ENCODE assay signal across 21 cellular contexts in the genomic region with DNA sequence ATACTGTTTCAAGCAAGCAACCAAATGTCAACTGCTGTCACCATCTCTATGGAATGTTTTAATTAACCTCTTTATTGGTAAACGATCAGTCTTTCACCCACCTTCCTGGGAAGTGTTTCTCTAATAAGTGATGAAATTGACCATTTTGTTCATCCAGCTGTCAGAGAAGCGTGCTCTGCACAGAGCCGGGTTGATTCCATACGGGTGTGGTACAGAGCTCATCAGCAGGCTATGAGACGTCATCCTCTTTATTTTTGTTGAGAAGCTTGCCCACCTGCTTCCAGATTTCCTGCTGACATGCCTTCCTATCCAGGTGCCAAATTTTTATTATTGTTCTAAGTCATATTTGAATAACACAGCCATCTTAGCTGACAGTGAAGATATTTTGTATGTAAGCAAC.
DNase-seq lines count a peak whose midpoint lies in the region; ATAC-seq and TF ChIP-seq lines count a peak whose summit lies in the region.
"Had no signal": no experiment of that assay in that cellular context is flagged by ENCODE, and none has a peak within 500 bp of the region (broad histone marks: within the 10 kb centered on the region; RNA-seq: fewer than 3 reads in every experiment).

No MANE protein-coding gene starts in this region.

- no peak overlapping the region for H3K4me3 ChIP-seq in RWPE2 (ENCODE audit: severe bottlenecking)
- H3K4me3 ChIP-seq: BLaER1, GM12878 had no signal

- TF ChIP-seq CTCF in RWPE2 (IDR thresholded peaks at IDR 0.05; ENCODE audit: poor library complexity, severe bottlenecking) (no peak), foreskin keratinocyte (conservative IDR thresholded peaks at IDR 0.05) (no peak)

- no peaks in the 10 kb centered on the region for H3K9me3 ChIP-seq in RWPE2 (ENCODE audit: severe bottlenecking)
- H3K9me3 ChIP-seq: BE2C, BLaER1 had no signal

- in situ Hi-C loops in Caki2 (cut with HindIII; ENCODE audit: low pct_unique_long_range_greater_than_20kb, low sequenced_read_pairs): no loop called here

- H3K27ac ChIP-seq in RWPE2 (ENCODE audit: poor library complexity, severe bottlenecking) (peak overlapping the region; percentile 59), foreskin keratinocyte (peak overlapping the region; percentile 64)
- H3K27ac ChIP-seq: BLaER1 had no signal

- H3K36me3 ChIP-seq in RWPE2 (ENCODE audit: low read depth): no peaks in the 10 kb centered on the region
- H3K36me3 ChIP-seq: BE2C, BLaER1 had no signal

- H3K27me3 ChIP-seq in RWPE2 (ENCODE audit: insufficient read depth, poor library complexity, severe bottlenecking) (no peaks in the 10 kb centered on the region), foreskin keratinocyte (no peaks in the 10 kb centered on the region)
- H3K27me3 ChIP-seq: BE2C, BLaER1 had no signal

- H3K4me1 ChIP-seq in RWPE2 (ENCODE audit: insufficient read depth, poor library complexity, severe bottlenecking) (peaks cover 18% of the 10 kb centered on the region), foreskin keratinocyte (peaks cover 13% of the 10 kb centered on the region)
- H3K4me1 ChIP-seq: BE2C, BLaER1 had no signal

- DNase-seq in Caki2 (ENCODE audit: low read depth): peak; percentile 5
- DNase-seq in RWPE2 (ENCODE audit: low spot score): no peak
- peak; percentile 32 to 47 for DNase-seq in foreskin keratinocyte
- no peak for DNase-seq in NCI-H2029 (lab: John Stamatoyannopoulos, UW)
- DNase-seq in NCI-H1694 (lab: John Stamatoyannopoulos, UW): no peak
- DNase-seq in SIG-M5 treated with dmso at 0.1 percent for 504 hours (lab: John Stamatoyannopoulos, UW; ENCODE audit: unreplicated experiment): no peak
- DNase-seq: 8988T; ACHN; BE2C; C1 segment of cervical spinal cord; Calu3; CD4-positive, alpha-beta memory T cell; CD4-positive, CD25-positive, alpha-beta regulatory T cell; CD8-positive, alpha-beta memory T cell; COR-L47; DMS79; DND-41; EL; GDM1 had no signal

- ATAC-seq in RWPE2 (ENCODE audit: low read depth) (peak; percentile 53), foreskin keratinocyte (peak; percentile 51)
- ATAC-seq: GM12878 had no signal

Comparison
In these comparisons a context has a peak if more than half of its experiments do, and no peak if none do; other contexts are left out.
1. DNase-seq: peak in Caki2 (single experiment) and foreskin keratinocyte (2 of 2); none in RWPE2 (single experiment), NCI-H2029 (single experiment), NCI-H1694 (single experiment) and SIG-M5 treated with dmso at 0.1 percent for 504 hours (single experiment).